ENCODE assay signal across 26 cellular contexts in the genomic region with DNA sequence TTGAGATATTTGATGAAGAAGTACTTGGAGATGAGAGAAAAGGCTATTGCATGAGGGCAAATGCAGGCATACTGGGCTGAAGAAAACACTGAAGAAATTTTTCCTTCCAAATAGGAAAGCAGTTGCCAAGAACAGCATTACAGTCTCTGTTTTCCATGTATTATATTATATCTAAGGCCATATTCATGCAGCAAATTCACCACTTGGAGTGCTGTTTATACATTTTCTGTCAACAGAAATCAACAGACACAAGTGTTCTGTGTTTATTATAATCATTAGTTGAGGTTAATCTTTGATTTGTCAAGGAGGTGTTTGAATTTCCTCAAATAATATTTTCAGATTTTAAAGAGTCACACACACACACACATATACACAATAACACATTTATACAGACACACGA.
A peak's percentile ranks its signal among the peaks of the same experiment; 100 is the strongest.
DNase-seq lines count a peak whose midpoint lies in the region; ATAC-seq, FAIRE-seq and TF ChIP-seq lines count a peak whose summit lies in the region.
"Had no signal": no experiment of that assay in that cellular context is flagged by ENCODE, and none has a peak within 500 bp of the region (broad histone marks: within the 10 kb centered on the region; RNA-seq: fewer than 3 reads in every experiment).

No MANE protein-coding gene starts in this region.

- TF ChIP-seq CTCF in astrocyte (IDR thresholded peaks at IDR 0.05; ENCODE audit: insufficient read depth, low read depth, low read length) (peak; percentile 14), neural crest cell (conservative IDR thresholded peaks at IDR 0.05) (peak; percentile 28)

- no peaks in the 10 kb centered on the region for H3K36me3 ChIP-seq in astrocyte (ENCODE audit: insufficient read depth, low read length)
- H3K36me3 ChIP-seq: ascending aorta had no signal

- no peak for TF ChIP-seq EP300 in Ishikawa (IDR thresholded peaks at IDR 0.05; ENCODE audit: borderline replicate concordance)

- no peaks in the 10 kb centered on the region for H3K4me1 ChIP-seq in astrocyte (ENCODE audit: insufficient read depth, low read length)
- H3K4me1 ChIP-seq: ascending aorta had no signal

- no peaks in the 10 kb centered on the region for H3K9me3 ChIP-seq in astrocyte (ENCODE audit: insufficient read depth, low read depth, low read length)
- H3K9me3 ChIP-seq: ascending aorta had no signal

- H3K4me2 ChIP-seq in astrocyte (ENCODE audit: low read length) = no peak overlapping the region
- H3K4me2 ChIP-seq: smooth muscle cell had no signal

- ATAC-seq in GM18867 (IDR thresholded peaks at IDR 0.05; ENCODE audit: unreplicated experiment) = no peak
- ATAC-seq: activated CD8-positive, alpha-beta T cell treated with anti-CD3 and anti-CD28 coated beads for 36 hours had no signal

- H3K27me3 ChIP-seq in astrocyte (ENCODE audit: insufficient read depth, low read length) = no peaks in the 10 kb centered on the region
- H3K27me3 ChIP-seq: ascending aorta, dorsolateral prefrontal cortex had no signal

- no peak overlapping the region for H3K27ac ChIP-seq in astrocyte (ENCODE audit: low read depth, low read length)
- H3K27ac ChIP-seq: ascending aorta, dorsolateral prefrontal cortex had no signal

- no peaks in the 10 kb centered on the region for H4K20me1 ChIP-seq in astrocyte (ENCODE audit: insufficient read depth, low read length)

- no peak overlapping the region for H3K4me3 Mint-ChIP-seq in astrocyte (ENCODE audit: unreplicated experiment)
- H3K4me3 Mint-ChIP-seq in neural crest cell = no peak overlapping the region
- H3K4me3 Mint-ChIP-seq: activated CD8-positive, alpha-beta T cell treated with anti-CD3 and anti-CD28 coated beads for 36 hours; activated naive CD8-positive, alpha-beta T cell treated with anti-CD3 and anti-CD28 coated beads for 36 hours; central memory CD8-positive, alpha-beta T cell; memory B cell had no signal

- TF ChIP-seq RAD21 in Ishikawa (IDR thresholded peaks at IDR 0.05; ENCODE audit: low read depth) = peak; percentile 11; the same call in 1 of the 2 replicates

- no peak overlapping the region for H2AFZ ChIP-seq in astrocyte (ENCODE audit: low read depth, low read length)

- H3K9me3 Mint-ChIP-seq in astrocyte (ENCODE audit: unreplicated experiment) = no peaks in the 10 kb centered on the region
- peaks cover 2% of the 10 kb centered on the region for H3K9me3 Mint-ChIP-seq in neural crest cell
- H3K9me3 Mint-ChIP-seq: activated CD8-positive, alpha-beta T cell treated with anti-CD3 and anti-CD28 coated beads for 36 hours; activated naive CD8-positive, alpha-beta T cell treated with anti-CD3 and anti-CD28 coated beads for 36 hours; central memory CD8-positive, alpha-beta T cell had no signal

- no peak overlapping the region for H3K9ac ChIP-seq in astrocyte (ENCODE audit: low read length)

- TF ChIP-seq POLR2A in GM12891 (IDR thresholded peaks at IDR 0.05; ENCODE audit: low read depth, low read length) = no peak

- DNase-seq in DMS 273 (lab: John Stamatoyannopoulos, UW; ENCODE audit: unreplicated experiment) (peak; percentile 21), DMS 273 treated with DMSO at 0.1 percent for 48 hours (lab: John Stamatoyannopoulos, UW) (no peak), astrocyte (ENCODE audit: low read depth) (no peak), neural crest cell (ENCODE audit: low read depth, low spot score) (no peak), GM12891 (ENCODE audit: insufficient read length, low spot score) (no peak), DMS79 treated with DMSO at 0.1 percent for 48 hours (lab: John Stamatoyannopoulos, UW) (no peak)
- DNase-seq: 8988T; activated CD4-positive, CD25-positive, alpha-beta regulatory T cell; activated CD8-positive, alpha-beta T cell treated with anti-CD3 and anti-CD28 coated beads for 36 hours; activated effector memory CD4-positive, alpha-beta T cell treated with Interleukin-2 at 50 U/mL for 16 hours; activated naive CD8-positive, alpha-beta T cell treated with anti-CD3 and anti-CD28 coated beads for 36 hours; AML-193; DMS79; dorsolateral prefrontal cortex; foreskin fibroblast; IMR-90; NCI-H1436 treated with DMSO at 0.1 percent for 48 hours; NCI-H2227 treated with DMSO at 0.1 percent for 48 hours; NCI-H69; Right ventricle myocardium superior had no signal

- no peaks in the 10 kb centered on the region for H3K36me3 Mint-ChIP-seq in astrocyte (ENCODE audit: low read depth, unreplicated experiment)
- peaks cover 4% of the 10 kb centered on the region for H3K36me3 Mint-ChIP-seq in neural crest cell (ENCODE audit: low read depth)
- H3K36me3 Mint-ChIP-seq: memory B cell had no signal

- H3K27me3 Mint-ChIP-seq in astrocyte (ENCODE audit: low read depth, unreplicated experiment) = no peaks in the 10 kb centered on the region
- H3K27me3 Mint-ChIP-seq in neural crest cell (ENCODE audit: low read depth) = no peaks in the 10 kb centered on the region
- H3K27me3 Mint-ChIP-seq: activated CD8-positive, alpha-beta T cell treated with anti-CD3 and anti-CD28 coated beads for 36 hours; central memory CD8-positive, alpha-beta T cell had no signal

- no peaks in the 10 kb centered on the region for H3K79me2 ChIP-seq in astrocyte (ENCODE audit: insufficient read depth, low read length)

- H3K4me1 Mint-ChIP-seq in astrocyte (ENCODE audit: low read depth, unreplicated experiment) (no peaks in the 10 kb centered on the region), neural crest cell (no peaks in the 10 kb centered on the region)
- H3K4me1 Mint-ChIP-seq: central memory CD8-positive, alpha-beta T cell; memory B cell had no signal

- FAIRE-seq in astrocyte (lab: Jason Lieb, UNC) (no peak), GM12891 (lab: Jason Lieb, UNC) (no peak)

- H3K4me3 ChIP-seq in astrocyte (ENCODE audit: insufficient read depth, low read depth, low read length) = no peak overlapping the region
- H3K4me3 ChIP-seq: ascending aorta, dorsolateral prefrontal cortex, smooth muscle cell had no signal

- H3K27ac Mint-ChIP-seq in astrocyte (ENCODE audit: unreplicated experiment) (no peak overlapping the region), neural crest cell (ENCODE audit: unreplicated experiment) (no peak overlapping the region)
- H3K27ac Mint-ChIP-seq: activated CD8-positive, alpha-beta T cell treated with anti-CD3 and anti-CD28 coated beads for 36 hours; activated naive CD8-positive, alpha-beta T cell treated with anti-CD3 and anti-CD28 coated beads for 36 hours; memory B cell had no signal

TF ChIP-seq in Ishikawa, 13 proteins besides CTCF, POLR2A, EP300 and RAD21 (continues in another document):
- TF ChIP-seq EGR1 (IDR thresholded peaks at IDR 0.05) = no peak
- no peak for TF ChIP-seq TEAD4 (IDR thresholded peaks at IDR 0.05)
- TF ChIP-seq TAF1 (IDR thresholded peaks at IDR 0.05; ENCODE audit: low read depth) = no peak
- TF ChIP-seq, protein P1, sequence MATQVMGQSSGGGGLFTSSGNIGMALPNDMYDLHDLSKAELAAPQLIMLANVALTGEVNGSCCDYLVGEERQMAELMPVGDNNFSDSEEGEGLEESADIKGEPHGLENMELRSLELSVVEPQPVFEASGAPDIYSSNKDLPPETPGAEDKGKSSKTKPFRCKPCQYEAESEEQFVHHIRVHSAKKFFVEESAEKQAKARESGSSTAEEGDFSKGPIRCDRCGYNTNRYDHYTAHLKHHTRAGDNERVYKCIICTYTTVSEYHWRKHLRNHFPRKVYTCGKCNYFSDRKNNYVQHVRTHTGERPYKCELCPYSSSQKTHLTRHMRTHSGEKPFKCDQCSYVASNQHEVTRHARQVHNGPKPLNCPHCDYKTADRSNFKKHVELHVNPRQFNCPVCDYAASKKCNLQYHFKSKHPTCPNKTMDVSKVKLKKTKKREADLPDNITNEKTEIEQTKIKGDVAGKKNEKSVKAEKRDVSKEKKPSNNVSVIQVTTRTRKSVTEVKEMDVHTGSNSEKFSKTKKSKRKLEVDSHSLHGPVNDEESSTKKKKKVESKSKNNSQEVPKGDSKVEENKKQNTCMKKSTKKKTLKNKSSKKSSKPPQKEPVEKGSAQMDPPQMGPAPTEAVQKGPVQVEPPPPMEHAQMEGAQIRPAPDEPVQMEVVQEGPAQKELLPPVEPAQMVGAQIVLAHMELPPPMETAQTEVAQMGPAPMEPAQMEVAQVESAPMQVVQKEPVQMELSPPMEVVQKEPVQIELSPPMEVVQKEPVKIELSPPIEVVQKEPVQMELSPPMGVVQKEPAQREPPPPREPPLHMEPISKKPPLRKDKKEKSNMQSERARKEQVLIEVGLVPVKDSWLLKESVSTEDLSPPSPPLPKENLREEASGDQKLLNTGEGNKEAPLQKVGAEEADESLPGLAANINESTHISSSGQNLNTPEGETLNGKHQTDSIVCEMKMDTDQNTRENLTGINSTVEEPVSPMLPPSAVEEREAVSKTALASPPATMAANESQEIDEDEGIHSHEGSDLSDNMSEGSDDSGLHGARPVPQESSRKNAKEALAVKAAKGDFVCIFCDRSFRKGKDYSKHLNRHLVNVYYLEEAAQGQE (IDR thresholded peaks at IDR 0.05; ENCODE audit: low read depth) = no peak
- no peak for TF ChIP-seq YY1 (IDR thresholded peaks at IDR 0.05; ENCODE audit: low read depth)

TF ChIP-seq in GM12891, 5 proteins besides CTCF, POLR2A, EP300 and RAD21:
- TF ChIP-seq POLR2AphosphoS5 (IDR thresholded peaks at IDR 0.05; ENCODE audit: low read depth, low read length) = no peak
- TF ChIP-seq SPI1 (IDR thresholded peaks at IDR 0.05; ENCODE audit: low read depth, low read length) = no peak
- TF ChIP-seq PAX5 (IDR thresholded peaks at IDR 0.05; ENCODE audit: insufficient read depth, low read length, severe bottlenecking) = no peak
- TF ChIP-seq TAF1 (IDR thresholded peaks at IDR 0.05; ENCODE audit: low read depth, low read length) = no peak
- TF ChIP-seq POU2F2 (IDR thresholded peaks at IDR 0.05; ENCODE audit: low read depth, low read length) = no peak
